Comparison of ENCODE assay signal across 18 cellular contexts in genomic region chr7:50491943-50492342, GRCh38.
"Had no signal": no experiment of that assay in that cellular context is flagged by ENCODE, and none has a peak within 500 bp of the region (broad histone marks: within the 10 kb centered on the region; RNA-seq: fewer than 3 reads in every experiment).

No MANE protein-coding gene starts in this region.

- H3K27ac ChIP-seq: SJSA1, SK-N-MC had no signal

- H3K4me3 ChIP-seq: MG63, SJSA1, SK-N-MC had no signal

- H3K27me3 ChIP-seq: MG63 had no signal

- H3K36me3 ChIP-seq: MG63, SJSA1 had no signal

- DNase-seq: Karpas-422, KG1, MG63, NCI-H1092, NCI-H1436 treated with DMSO at 0.1 percent for 48 hours, NCI-H1694, NCI-H187 treated with DMSO at 0.1 percent for 48 hours, NCI-H2029 treated with DMSO at 0.1 percent for 48 hours, NCI-H2171 treated with DMSO at 0.1 percent for 48 hours, NCI-H345, NCI-H446 treated with DMSO at 0.1 percent for 48 hours, NCI-H510A treated with DMSO at 0.1 percent for 48 hours, NCI-H526, Right ventricle myocardium superior, RPMI8226, SIG-M5 had no signal

- H3K4me1 ChIP-seq: SJSA1 had no signal

- H3K9me3 ChIP-seq: SJSA1 had no signal
